Comparison of ENCODE assay signal across 34 cellular contexts in the genomic region with DNA sequence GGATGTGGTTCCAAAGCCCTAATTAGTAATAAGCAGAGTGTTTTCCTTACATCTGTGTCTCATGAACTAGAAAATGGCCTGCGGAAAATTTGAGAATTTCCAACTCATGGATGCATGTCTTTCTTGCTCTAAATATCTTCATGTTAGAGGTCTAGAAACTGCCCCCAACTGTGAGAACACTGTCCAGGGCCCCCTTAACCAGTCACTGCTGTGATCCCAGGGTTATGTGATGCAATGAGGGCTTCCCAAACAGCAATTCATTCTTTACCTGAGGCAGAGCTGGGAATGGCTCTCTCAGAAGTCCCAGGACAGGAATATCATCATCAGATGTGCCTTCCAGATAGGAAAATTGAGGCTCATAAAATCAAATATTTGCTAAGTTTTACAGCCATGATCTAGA. TPM values are rescaled to one million over a fixed set of nuclear protein-coding genes. Genes with fewer than 3 reads are reported as not detected.
"Had no signal": no experiment of that assay in that cellular context is flagged by ENCODE, and none has a peak within 500 bp of the region (broad histone marks: within the 10 kb centered on the region; RNA-seq: fewer than 3 reads in every experiment).

No MANE protein-coding gene starts in this region.

- H3K27ac ChIP-seq: ascending aorta, breast epithelium, cardiac muscle cell, coronary artery, dorsolateral prefrontal cortex, esophagus squamous epithelium, gastroesophageal sphincter, heart right ventricle had no signal

- H3K4me1 Mint-ChIP-seq: activated CD4-positive, alpha-beta T cell treated with anti-CD3 and anti-CD28 coated beads for 36 hours; activated CD4-positive, alpha-beta T cell treated with anti-CD3 and anti-CD28 coated beads, Interleukin-2, amount 10 ng/mL, durations not matched to agents 24 days and 14 days; activated CD8-positive, alpha-beta memory T cell treated with anti-CD3 and anti-CD28 coated beads, Interleukin-2, amount 10 ng/mL, durations not matched to agents 7 days and 5 days; activated naive CD4-positive, alpha-beta T cell treated with anti-CD3 and anti-CD28 coated beads, Interleukin-2, amount 10 ng/mL, durations not matched to agents 7 days and 5 days; activated naive CD8-positive, alpha-beta T cell treated with anti-CD3 and anti-CD28 coated beads, Interleukin-2, amount 10 ng/mL, durations not matched to agents 7 days and 5 days; brain had no signal

- H3K4me3 ChIP-seq: ascending aorta, breast epithelium, cardiac muscle cell, coronary artery, dorsolateral prefrontal cortex, esophagus squamous epithelium, gastroesophageal sphincter, heart right ventricle had no signal

- H3K27me3 Mint-ChIP-seq: activated CD4-positive, alpha-beta memory T cell treated with anti-CD3 and anti-CD28 coated beads for 36 hours; activated CD4-positive, alpha-beta T cell treated with anti-CD3 and anti-CD28 coated beads for 36 hours; activated CD4-positive, alpha-beta T cell treated with anti-CD3 and anti-CD28 coated beads, Interleukin-2, amount 10 ng/mL, durations not matched to agents 24 days and 14 days; activated CD8-positive, alpha-beta memory T cell treated with anti-CD3 and anti-CD28 coated beads, Interleukin-2, amount 10 ng/mL, durations not matched to agents 7 days and 5 days; activated naive CD4-positive, alpha-beta T cell treated with anti-CD3 and anti-CD28 coated beads, Interleukin-2, amount 10 ng/mL, durations not matched to agents 7 days and 5 days; activated naive CD8-positive, alpha-beta T cell treated with anti-CD3 and anti-CD28 coated beads, Interleukin-2, amount 10 ng/mL, durations not matched to agents 7 days and 5 days; brain; dendritic cell treated with granulocyte-macrophage colony-stimulating factor and Interleukin-4, amounts not matched to agents 40 ng/mL and 50 ng/mL, for 4 days had no signal

- H3K27me3 ChIP-seq: ascending aorta, breast epithelium, cardiac muscle cell, esophagus squamous epithelium, gastroesophageal sphincter, heart right ventricle had no signal

- ATAC-seq: activated CD4-positive, alpha-beta T cell treated with anti-CD3 and anti-CD28 coated beads for 36 hours; activated CD8-positive, alpha-beta memory T cell treated with anti-CD3 and anti-CD28 coated beads, Interleukin-2, amount 10 ng/mL, durations not matched to agents 7 days and 5 days; activated CD8-positive, alpha-beta T cell treated with anti-CD3 and anti-CD28 coated beads, Interleukin-2, amount 10 ng/mL, durations not matched to agents 7 days and 5 days; activated naive CD4-positive, alpha-beta T cell treated with anti-CD3 and anti-CD28 coated beads, Interleukin-2, amount 50 U/mL, for 72 hours; activated T-cell treated with anti-CD3 and anti-CD28 coated beads, Interleukin-2, amount 50 U/mL, for 72 hours; gastroesophageal sphincter; heart right ventricle had no signal

- H3K4me1 ChIP-seq: ascending aorta, breast epithelium, esophagus squamous epithelium, gastroesophageal sphincter, heart right ventricle had no signal

- H3K36me3 ChIP-seq: ascending aorta, breast epithelium, cardiac muscle cell, esophagus squamous epithelium, gastroesophageal sphincter, heart right ventricle had no signal

- H3K36me3 Mint-ChIP-seq: activated CD4-positive, alpha-beta memory T cell treated with anti-CD3 and anti-CD28 coated beads for 36 hours; activated CD8-positive, alpha-beta memory T cell treated with anti-CD3 and anti-CD28 coated beads, Interleukin-2, amount 10 ng/mL, durations not matched to agents 7 days and 5 days; activated naive CD4-positive, alpha-beta T cell treated with anti-CD3 and anti-CD28 coated beads, Interleukin-2, amount 10 ng/mL, durations not matched to agents 7 days and 5 days; activated naive CD4-positive, alpha-beta T cell treated with anti-CD3 and anti-CD28 coated beads, Interleukin-2, amount 50 U/mL, for 72 hours; activated naive CD8-positive, alpha-beta T cell treated with anti-CD3 and anti-CD28 coated beads, Interleukin-2, amount 10 ng/mL, durations not matched to agents 7 days and 5 days; brain had no signal

- H3K9me3 ChIP-seq: ascending aorta, breast epithelium, esophagus squamous epithelium, gastroesophageal sphincter had no signal

- DNase-seq: activated CD4-positive, alpha-beta memory T cell treated with anti-CD3 and anti-CD28 coated beads for 36 hours; activated CD4-positive, alpha-beta T cell treated with anti-CD3 and anti-CD28 coated beads for 36 hours; activated CD4-positive, alpha-beta T cell treated with anti-CD3 and anti-CD28 coated beads, Interleukin-2, amount 10 ng/mL, durations not matched to agents 24 days and 14 days; activated CD4-positive, CD25-positive, alpha-beta regulatory T cell; activated CD4-positive, CD25-positive, alpha-beta regulatory T cell treated with anti-CD3 and anti-CD28 coated beads, Interleukin-2, amount 50 U/mL, for 72 hours; activated CD8-positive, alpha-beta memory T cell treated with anti-CD3 and anti-CD28 coated beads, Interleukin-2, amount 10 ng/mL, durations not matched to agents 7 days and 5 days; activated CD8-positive, alpha-beta memory T cell treated with anti-CD3 and anti-CD28 coated beads, Interleukin-2, amount 50 U/mL, for 4 hours; activated CD8-positive, alpha-beta T cell treated with anti-CD3 and anti-CD28 coated beads, Interleukin-2, amount 10 ng/mL, durations not matched to agents 7 days and 5 days; activated gamma-delta T cell; activated naive CD4-positive, alpha-beta T cell; activated naive CD4-positive, alpha-beta T cell treated with anti-CD3 and anti-CD28 coated beads, Interleukin-2, amount 10 ng/mL, durations not matched to agents 7 days and 5 days; activated naive CD8-positive, alpha-beta T cell treated with anti-CD3 and anti-CD28 coated beads, Interleukin-2, amount 10 ng/mL, durations not matched to agents 7 days and 5 days; activated T-cell treated with anti-CD3 and anti-CD28 coated beads, Interleukin-2, amount 50 U/mL, for 1 hour; activated T-cell treated with anti-CD3 and anti-CD28 coated beads, Interleukin-2, amount 50 U/mL, for 72 hours; central memory CD4-positive, alpha-beta T cell; dorsolateral prefrontal cortex; effector memory CD4-positive, alpha-beta T cell; esophagus squamous epithelium; foreskin melanocyte; heart right ventricle; T-helper 2 cell had no signal

- H3K4me3 Mint-ChIP-seq: activated CD4-positive, alpha-beta memory T cell treated with anti-CD3 and anti-CD28 coated beads for 36 hours; activated CD4-positive, alpha-beta T cell treated with anti-CD3 and anti-CD28 coated beads for 36 hours; activated CD4-positive, alpha-beta T cell treated with anti-CD3 and anti-CD28 coated beads, Interleukin-2, amount 10 ng/mL, durations not matched to agents 24 days and 14 days; activated CD8-positive, alpha-beta memory T cell treated with anti-CD3 and anti-CD28 coated beads, Interleukin-2, amount 10 ng/mL, durations not matched to agents 7 days and 5 days; activated CD8-positive, alpha-beta T cell treated with anti-CD3 and anti-CD28 coated beads, Interleukin-2, amount 10 ng/mL, durations not matched to agents 7 days and 5 days; activated naive CD4-positive, alpha-beta T cell treated with anti-CD3 and anti-CD28 coated beads, Interleukin-2, amount 10 ng/mL, durations not matched to agents 7 days and 5 days; activated naive CD8-positive, alpha-beta T cell treated with anti-CD3 and anti-CD28 coated beads, Interleukin-2, amount 10 ng/mL, durations not matched to agents 7 days and 5 days; activated T-cell treated with anti-CD3 and anti-CD28 coated beads, Interleukin-2, amount 50 U/mL, for 72 hours; brain; dendritic cell treated with granulocyte-macrophage colony-stimulating factor and Interleukin-4, amounts not matched to agents 40 ng/mL and 50 ng/mL, for 4 days had no signal

- H3K27ac Mint-ChIP-seq: activated CD4-positive, alpha-beta memory T cell treated with anti-CD3 and anti-CD28 coated beads for 36 hours; activated CD4-positive, alpha-beta T cell treated with anti-CD3 and anti-CD28 coated beads for 36 hours; activated CD4-positive, alpha-beta T cell treated with anti-CD3 and anti-CD28 coated beads, Interleukin-2, amount 10 ng/mL, durations not matched to agents 24 days and 14 days; activated CD8-positive, alpha-beta memory T cell treated with anti-CD3 and anti-CD28 coated beads, Interleukin-2, amount 10 ng/mL, durations not matched to agents 7 days and 5 days; activated CD8-positive, alpha-beta T cell treated with anti-CD3 and anti-CD28 coated beads, Interleukin-2, amount 10 ng/mL, durations not matched to agents 7 days and 5 days; activated naive CD4-positive, alpha-beta T cell treated with anti-CD3 and anti-CD28 coated beads, Interleukin-2, amount 10 ng/mL, durations not matched to agents 7 days and 5 days; activated naive CD4-positive, alpha-beta T cell treated with anti-CD3 and anti-CD28 coated beads, Interleukin-2, amount 50 U/mL, for 72 hours; activated naive CD8-positive, alpha-beta T cell treated with anti-CD3 and anti-CD28 coated beads, Interleukin-2, amount 10 ng/mL, durations not matched to agents 7 days and 5 days; activated T-cell treated with anti-CD3 and anti-CD28 coated beads, Interleukin-2, amount 50 U/mL, for 72 hours; brain; dendritic cell treated with granulocyte-macrophage colony-stimulating factor and Interleukin-4, amounts not matched to agents 40 ng/mL and 50 ng/mL, for 4 days had no signal

RNA-seq across cellular contexts. Expression of a gene that starts 8.2 kb away (rescaled TPM):
- total RNA-seq: activated CD4-positive, alpha-beta memory T cell treated with anti-CD3 and anti-CD28 coated beads for 36 hours; activated CD4-positive, alpha-beta T cell treated with anti-CD3 and anti-CD28 coated beads for 36 hours; activated CD4-positive, alpha-beta T cell treated with anti-CD3 and anti-CD28 coated beads, Interleukin-2, amount 10 ng/mL, durations not matched to agents 24 days and 14 days; activated CD8-positive, alpha-beta memory T cell treated with anti-CD3 and anti-CD28 coated beads for 36 hours; activated CD8-positive, alpha-beta memory T cell treated with anti-CD3 and anti-CD28 coated beads, Interleukin-2, amount 10 ng/mL, durations not matched to agents 7 days and 5 days; activated CD8-positive, alpha-beta T cell treated with anti-CD3 and anti-CD28 coated beads, Interleukin-2, amount 10 ng/mL, durations not matched to agents 7 days and 5 days; activated naive CD4-positive, alpha-beta T cell treated with anti-CD3 and anti-CD28 coated beads, Interleukin-2, amount 50 U/mL, for 72 hours; activated naive CD8-positive, alpha-beta T cell treated with anti-CD3 and anti-CD28 coated beads, Interleukin-2, amount 10 ng/mL, durations not matched to agents 7 days and 5 days; activated T-cell treated with anti-CD3 and anti-CD28 coated beads, Interleukin-2, amount 50 U/mL, for 72 hours; ascending aorta; breast epithelium; esophagus squamous epithelium; fibroblast of lung; fibroblast of villous mesenchyme; glomerular endothelial cell; T-helper 1 cell treated with Interleukin-12 subunit alpha and Interleukin-12 subunit beta and Interleukin-4 antibody, amounts not matched to agents 30 ng/mL and 1 ng/mL, for 36 hours had no signal
- polyA plus RNA-seq: fibroblast of lung had no signal
